10 cellular contexts compared by ENCODE assay signal in genomic region chr19:36257512-36257876, GRCh38. TPM values are rescaled to one million over a fixed set of nuclear protein-coding genes. Genes with fewer than 3 reads are reported as not detected.
DNase-seq lines count a peak whose midpoint lies in the region; ATAC-seq and TF ChIP-seq lines count a peak whose summit lies in the region.
"Had no signal": no experiment of that assay in that cellular context is flagged by ENCODE, and none has a peak within 500 bp of the region (broad histone marks: within the 10 kb centered on the region; RNA-seq: fewer than 3 reads in every experiment).

No MANE protein-coding gene starts in this region.

- H3K9me3 ChIP-seq in BE2C: 0 out of 2 replicates have a peak, but pooled peaks cover 3% of the 10 kb centered on the region
- no peaks in the 10 kb centered on the region for H3K9me3 ChIP-seq in RWPE2 (ENCODE audit: severe bottlenecking)

- peak overlapping the region; percentile 83 for H3K4me3 Mint-ChIP-seq in progenitor cell of endocrine pancreas (ENCODE audit: low read depth)

- H3K27ac ChIP-seq in RWPE2 (ENCODE audit: poor library complexity, severe bottlenecking): no peak overlapping the region

- no peaks in the 10 kb centered on the region for H3K27me3 Mint-ChIP-seq in progenitor cell of endocrine pancreas

- peak overlapping the region; percentile 83 for H3K27ac Mint-ChIP-seq in progenitor cell of endocrine pancreas
- H3K27ac Mint-ChIP-seq in activated naive CD4-positive, alpha-beta T cell treated with anti-CD3 and anti-CD28 coated beads, Interleukin-2, amount 50 U/mL, for 72 hours: no peak overlapping the region

- no peaks in the 10 kb centered on the region for H3K4me1 ChIP-seq in BE2C
- H3K4me1 ChIP-seq in RWPE2 (ENCODE audit: insufficient read depth, poor library complexity, severe bottlenecking): no peaks in the 10 kb centered on the region

- H3K36me3 ChIP-seq in BE2C (no peaks in the 10 kb centered on the region), RWPE2 (ENCODE audit: low read depth) (no peaks in the 10 kb centered on the region)

- TF ChIP-seq CTCF in BE2C (IDR thresholded peaks at IDR 0.05; ENCODE audit: low read depth, low read length) (no peak), RWPE2 (IDR thresholded peaks at IDR 0.05; ENCODE audit: poor library complexity, severe bottlenecking) (no peak), progenitor cell of endocrine pancreas (IDR thresholded peaks at IDR 0.05; ENCODE audit: unreplicated experiment) (no peak)

- DNase-seq in BE2C (peak; percentile 62), RWPE2 (ENCODE audit: low spot score) (no peak), Right ventricle myocardium superior (peak; percentile 54), progenitor cell of endocrine pancreas (ENCODE audit: low spot score, unreplicated experiment) (peak; percentile 68), UCSD-AML1 (lab: John Stamatoyannopoulos, UW; ENCODE audit: unreplicated experiment) (no peak)
- DNase-seq in activated naive CD4-positive, alpha-beta T cell treated with anti-CD3 and anti-CD28 coated beads, Interleukin-2, amount 50 U/mL, for 72 hours (ENCODE audit: low spot score in 2 of 2): no peak
- DNase-seq: COR-L47, NCI-H82 had no signal

- peaks cover 13% of the 10 kb centered on the region for H3K9me3 Mint-ChIP-seq in progenitor cell of endocrine pancreas (ENCODE audit: low read depth)
- H3K9me3 Mint-ChIP-seq in activated naive CD4-positive, alpha-beta T cell treated with anti-CD3 and anti-CD28 coated beads, Interleukin-2, amount 50 U/mL, for 72 hours: peaks cover 19 to 26% of the 10 kb centered on the region in 2 donors

- H3K4me1 Mint-ChIP-seq in progenitor cell of endocrine pancreas (ENCODE audit: low read depth): peaks cover 1% of the 10 kb centered on the region

- ATAC-seq in RWPE2 (ENCODE audit: low read depth) (peak; percentile 31; the same call in 1 of the 3 replicates), Right ventricle myocardium superior (ENCODE audit: poor library complexity) (peak; percentile 93), GM21447 (IDR thresholded peaks at IDR 0.05; ENCODE audit: unreplicated experiment) (no peak), GM18873 (IDR thresholded peaks at IDR 0.05; ENCODE audit: low FRiP score, unreplicated experiment) (no peak)
- no peak for ATAC-seq in activated naive CD4-positive, alpha-beta T cell treated with anti-CD3 and anti-CD28 coated beads, Interleukin-2, amount 50 U/mL, for 72 hours

- peak overlapping the region; percentile 47 for H3K4me3 ChIP-seq in BE2C (ENCODE audit: low read depth, low read length)
- H3K4me3 ChIP-seq in RWPE2 (ENCODE audit: severe bottlenecking): peak overlapping the region; percentile 23

- intact Hi-C loops in Right ventricle myocardium superior (cut with DNase I): no loop called here

- H3K27me3 ChIP-seq in BE2C (no peaks in the 10 kb centered on the region), RWPE2 (ENCODE audit: insufficient read depth, poor library complexity, severe bottlenecking) (no peaks in the 10 kb centered on the region)

- H3K36me3 Mint-ChIP-seq in progenitor cell of endocrine pancreas (ENCODE audit: insufficient read depth): peaks cover 17% of the 10 kb centered on the region
- peaks cover 31 to 42% of the 10 kb centered on the region in 2 donors for H3K36me3 Mint-ChIP-seq in activated naive CD4-positive, alpha-beta T cell treated with anti-CD3 and anti-CD28 coated beads, Interleukin-2, amount 50 U/mL, for 72 hours

RNA-seq across cellular contexts. Expression of gene ZNF146, which starts 42.6 kb away (rescaled TPM):
- 117 TPM for polyA plus RNA-seq in BE2C (2012; ENCODE audit: insufficient read depth, insufficient read length, low read depth)
- total RNA-seq in Right ventricle myocardium superior (29.6 TPM), progenitor cell of endocrine pancreas (99.0 and 101 TPM in 2 replicates)
- 10 to 100 TPM; 64.1 to 90.3 TPM for total RNA-seq in activated naive CD4-positive, alpha-beta T cell treated with anti-CD3 and anti-CD28 coated beads, Interleukin-2, amount 50 U/mL, for 72 hours

RNA-seq across cellular contexts. Expression of gene ZNF565, which starts 43.0 kb away (rescaled TPM):
- 2.5 TPM for polyA plus RNA-seq in BE2C (2012; ENCODE audit: insufficient read depth, insufficient read length, low read depth)
- 3.9 TPM for total RNA-seq in Right ventricle myocardium superior
- total RNA-seq in progenitor cell of endocrine pancreas: 8.2 and 9.0 TPM in 2 replicates
- 1 to 10 TPM; 2.6 to 6.4 TPM for total RNA-seq in activated naive CD4-positive, alpha-beta T cell treated with anti-CD3 and anti-CD28 coated beads, Interleukin-2, amount 50 U/mL, for 72 hours

Comparison
In these comparisons a context has a peak if more than half of its experiments do, and no peak if none do; other contexts are left out.
1. DNase-seq: peak in BE2C (single experiment), Right ventricle myocardium superior (single experiment) and progenitor cell of endocrine pancreas (single experiment); none in RWPE2 (single experiment), activated naive CD4-positive, alpha-beta T cell treated with anti-CD3 and anti-CD28 coated beads, Interleukin-2, amount 50 U/mL, for 72 hours (0 of 2) and UCSD-AML1 (single experiment).
2. ATAC-seq: peak in RWPE2 (single experiment) and Right ventricle myocardium superior (single experiment); none in activated naive CD4-positive, alpha-beta T cell treated with anti-CD3 and anti-CD28 coated beads, Interleukin-2, amount 50 U/mL, for 72 hours (0 of 2), GM21447 (single experiment) and GM18873 (single experiment).